ENCODE assay signal across 1 cellular context in genomic region chr3:172080503-172080902, GRCh38.
A peak's percentile ranks its signal among the peaks of the same experiment; 100 is the strongest.
TF ChIP-seq lines count a peak whose summit lies in the region.

No MANE protein-coding gene starts in this region.

TF ChIP-seq in HepG2, 621 proteins besides CTCF, POLR2A, EP300 and RAD21 (continued from another document):
- no peak for TF ChIP-seq ZBTB49 (CRISPR knock-in tag; IDR thresholded peaks at IDR 0.05; ENCODE audit: borderline replicate concordance)
- TF ChIP-seq EED (CRISPR knock-in tag; IDR thresholded peaks at IDR 0.05), result no peak
- no peak for TF ChIP-seq KLF16 (CRISPR knock-in tag; IDR thresholded peaks at IDR 0.05)
- TF ChIP-seq ZNF784 (CRISPR knock-in tag; IDR thresholded peaks at IDR 0.05; ENCODE audit: borderline replicate concordance), result no peak
- no peak for TF ChIP-seq SMYD3 (CRISPR knock-in tag; IDR thresholded peaks at IDR 0.05)
- no peak; the same call in 1 of the 2 replicates for TF ChIP-seq TBX2 (CRISPR knock-in tag; IDR thresholded peaks at IDR 0.05; ENCODE audit: borderline replicate concordance)
- TF ChIP-seq GTF2F1 (IDR thresholded peaks at IDR 0.05; ENCODE audit: low read length), result no peak
- no peak for TF ChIP-seq ZNF138 (CRISPR knock-in tag; IDR thresholded peaks at IDR 0.05; ENCODE audit: low read depth)
- no peak for TF ChIP-seq RBAK (CRISPR knock-in tag; IDR thresholded peaks at IDR 0.05)
- TF ChIP-seq ZC3H4 (CRISPR knock-in tag; IDR thresholded peaks at IDR 0.05; ENCODE audit: borderline replicate concordance), result no peak
- no peak for TF ChIP-seq FOXM1 (CRISPR knock-in tag; IDR thresholded peaks at IDR 0.05)
- no peak for TF ChIP-seq ZNF691 (CRISPR knock-in tag; IDR thresholded peaks at IDR 0.05; ENCODE audit: borderline replicate concordance, low read depth)
- no peak for TF ChIP-seq SKI (IDR thresholded peaks at IDR 0.05; ENCODE audit: partially characterized antibody)
- TF ChIP-seq HNRNPL (IDR thresholded peaks at IDR 0.05; ENCODE audit: low read depth, low read length), result no peak
- TF ChIP-seq RFX1 (IDR thresholded peaks at IDR 0.05), result no peak
- TF ChIP-seq ZNF720 (CRISPR knock-in tag; IDR thresholded peaks at IDR 0.05), result no peak
- TF ChIP-seq HNF4A (CRISPR knock-in tag; IDR thresholded peaks at IDR 0.05), result peak; percentile 91
- TF ChIP-seq ZNF512 (CRISPR knock-in tag; IDR thresholded peaks at IDR 0.05), result no peak
- no peak for TF ChIP-seq TEAD2 (CRISPR knock-in tag; IDR thresholded peaks at IDR 0.05)
- TF ChIP-seq ZNF615 (CRISPR knock-in tag; IDR thresholded peaks at IDR 0.05; ENCODE audit: borderline replicate concordance), result no peak
- no peak for TF ChIP-seq ZNF563 (CRISPR knock-in tag; IDR thresholded peaks at IDR 0.05)
- no peak for TF ChIP-seq ZNF569 (CRISPR knock-in tag; IDR thresholded peaks at IDR 0.05; ENCODE audit: borderline replicate concordance)
- TF ChIP-seq ATF3 (CRISPR knock-in tag; IDR thresholded peaks at IDR 0.05), result no peak
- TF ChIP-seq DPF2 (CRISPR knock-in tag; IDR thresholded peaks at IDR 0.05; ENCODE audit: borderline replicate concordance, low read depth), result no peak
- no peak for TF ChIP-seq KDM4B (CRISPR knock-in tag; IDR thresholded peaks at IDR 0.05)
- 0 out of 2 replicates have a peak, but pooled peaks have one; percentile 57 for TF ChIP-seq ZSCAN31 (CRISPR knock-in tag; IDR thresholded peaks at IDR 0.05; ENCODE audit: low read depth)
- TF ChIP-seq ZNF136 (CRISPR knock-in tag; IDR thresholded peaks at IDR 0.05; ENCODE audit: low read depth), result no peak
- TF ChIP-seq ZNF383 (CRISPR knock-in tag; IDR thresholded peaks at IDR 0.05; ENCODE audit: borderline replicate concordance), result no peak
- TF ChIP-seq MXD4 (CRISPR knock-in tag; IDR thresholded peaks at IDR 0.05), result no peak
- TF ChIP-seq MXD3 (CRISPR knock-in tag; IDR thresholded peaks at IDR 0.05), result no peak
- TF ChIP-seq SRSF4 (IDR thresholded peaks at IDR 0.05; ENCODE audit: low read depth, low read length, poor library complexity, severe bottlenecking), result no peak
- TF ChIP-seq MLLT10 (CRISPR knock-in tag; IDR thresholded peaks at IDR 0.05), result no peak
- 0 out of 2 replicates have a peak, but pooled peaks have one; percentile 17 for TF ChIP-seq HOMEZ (CRISPR knock-in tag; IDR thresholded peaks at IDR 0.05; ENCODE audit: low read depth)
- TF ChIP-seq ZNF10 (CRISPR knock-in tag; IDR thresholded peaks at IDR 0.05; ENCODE audit: borderline replicate concordance, low read depth), result no peak
- TF ChIP-seq ZNF468 (CRISPR knock-in tag; IDR thresholded peaks at IDR 0.05), result no peak
- TF ChIP-seq MYNN (CRISPR knock-in tag; IDR thresholded peaks at IDR 0.05; ENCODE audit: low read depth), result no peak
- no peak for TF ChIP-seq SP140L (CRISPR knock-in tag; IDR thresholded peaks at IDR 0.05; ENCODE audit: borderline replicate concordance)
- TF ChIP-seq AGO1 (IDR thresholded peaks at IDR 0.05; ENCODE audit: low read depth, low read length, poor library complexity, severe bottlenecking), result no peak
- no peak for TF ChIP-seq RBM39 (IDR thresholded peaks at IDR 0.05; ENCODE audit: low read depth, low read length, poor library complexity, severe bottlenecking)
TF ChIP-seq in HepG2: peak in this region for 76.
